In genomic region chr9:109313351-109313750, GRCh38 we compare ENCODE assay signal across 2 cellular contexts.
TF ChIP-seq lines count a peak whose summit lies in the region.

No MANE protein-coding gene starts in this region.

TF ChIP-seq in A549, 52 proteins besides CTCF, POLR2A, EP300 and RAD21 (continued from another document):
- no peak for TF ChIP-seq HMGXB4 (CRISPR knock-in tag; IDR thresholded peaks at IDR 0.05; ENCODE audit: borderline replicate concordance)

TF ChIP-seq in WTC11, 78 proteins besides CTCF, POLR2A, EP300 and RAD21 (continued from another document):
- TF ChIP-seq ZSCAN18 (CRISPR knock-in tag; IDR thresholded peaks at IDR 0.05) (no peak), GABPB1 (CRISPR knock-in tag; IDR thresholded peaks at IDR 0.05) (no peak), ZNF232 (CRISPR knock-in tag; IDR thresholded peaks at IDR 0.05) (no peak), TCF7 (CRISPR knock-in tag; IDR thresholded peaks at IDR 0.05; ENCODE audit: low read depth) (no peak), FOXJ3 (CRISPR knock-in tag; IDR thresholded peaks at IDR 0.05; ENCODE audit: borderline replicate concordance) (no peak), FOXP1 (CRISPR knock-in tag; IDR thresholded peaks at IDR 0.05; ENCODE audit: borderline replicate concordance) (no peak), TEAD4 (CRISPR knock-in tag; IDR thresholded peaks at IDR 0.05) (no peak)
